In genomic region chr1:200917291-200917817, GRCh38 we compare ENCODE assay signal across 15 cellular contexts. TPM values are rescaled to one million over a fixed set of nuclear protein-coding genes. Genes with fewer than 3 reads are reported as not detected.
DNase-seq lines count a peak whose midpoint lies in the region; ATAC-seq, FAIRE-seq and TF ChIP-seq lines count a peak whose summit lies in the region.
"Had no signal": no experiment of that assay in that cellular context is flagged by ENCODE, and none has a peak within 500 bp of the region (broad histone marks: within the 10 kb centered on the region; RNA-seq: fewer than 3 reads in every experiment).

No MANE protein-coding gene starts in this region.

- no peaks in the 10 kb centered on the region for H3K9me3 ChIP-seq in BLaER1
- H3K9me3 ChIP-seq in SJCRH30 (replicated peaks) = no peaks in the 10 kb centered on the region
- H3K9me3 ChIP-seq: ovary, testis had no signal

- DNase-seq in HT-29 (ENCODE audit: low spot score) (peak; percentile 38), SJCRH30 (peak; percentile 71 to 76), left lobe of liver (ENCODE audit: low spot score) (no peak), T-helper 1 cell (no peak), D721Med (ENCODE audit: insufficient read length, low spot score) (no peak), GM19240 (ENCODE audit: insufficient read length, low spot score) (no peak), omental fat pad (ENCODE audit: low spot score) (no peak)
- DNase-seq: activated B cell treated with CpG ODN at 0.5 μM for 24 hours, C1 segment of cervical spinal cord, SHP77 treated with DMSO at 0.1 percent for 48 hours, testis had no signal

- H3K4me1 ChIP-seq in BLaER1 (peaks cover 45% of the 10 kb centered on the region), SJCRH30 (peaks cover 6% of the 10 kb centered on the region; the same call in 1 of the 2 replicates)
- H3K4me1 ChIP-seq: testis had no signal

- H3K4me2 ChIP-seq in BLaER1 = no peak overlapping the region; the same call in 1 of the 2 replicates

- ATAC-seq in left lobe of liver (peak; percentile 79), omental fat pad (ENCODE audit: low FRiP score) (no peak)

- H3K36me3 ChIP-seq in BLaER1 = no peaks in the 10 kb centered on the region
- 0 out of 2 replicates have a peak, but pooled peaks cover 2% of the 10 kb centered on the region for H3K36me3 ChIP-seq in SJCRH30
- H3K36me3 ChIP-seq: ovary had no signal

- H3K27ac ChIP-seq in BLaER1 = peak overlapping the region; percentile 79; the same call in 1 of the 2 replicates
- H3K27ac ChIP-seq in SJCRH30 = no peak overlapping the region
- H3K27ac ChIP-seq: ovary, testis had no signal

- H3K4me3 ChIP-seq in BLaER1 (no peak overlapping the region), SJCRH30 (no peak overlapping the region)
- H3K4me3 ChIP-seq: ovary had no signal

- no peaks in the 10 kb centered on the region for H4K20me1 ChIP-seq in BLaER1

- no peak for TF ChIP-seq CTCF in D721Med (IDR thresholded peaks at IDR 0.05; ENCODE audit: insufficient read depth, missing control alignments)
- no peak for TF ChIP-seq CTCF in omental fat pad (IDR thresholded peaks at IDR 0.05)

- H3K9ac ChIP-seq in BLaER1 = no peak overlapping the region

- H3K27me3 ChIP-seq in BLaER1 = no peaks in the 10 kb centered on the region
- H3K27me3 ChIP-seq in SJCRH30 = no peaks in the 10 kb centered on the region
- H3K27me3 ChIP-seq: ovary, testis had no signal

- no peak for FAIRE-seq in D721Med (lab: Jason Lieb, UNC)
- FAIRE-seq: GM19239 had no signal

RNA-seq across cellular contexts. Expression of gene INAVA, which starts 22.7 kb away (rescaled TPM):
- 108 and 119 TPM in 2 replicates for total RNA-seq in HT-29 (2014; rRNA removed; shearing (Covaris generic))
- 16.1 and 19.8 TPM in 2 replicates for total RNA-seq in SJCRH30 (2014; rRNA removed; shearing (Covaris generic))
- total RNA-seq in left lobe of liver = 0.45 TPM
- total RNA-seq in omental fat pad = under 1 TPM in 3 of 4 donors, not detected in 1; 0.09 to 0.95 (median 0.12) TPM
- total RNA-seq: activated T-helper 2 cell treated with anti-CD3 and anti-CD28 coated beads, Interferon-gamma antibody, Interleukin-2, Interleukin-4, amounts not matched to agents 10 μg/mL and 5 μg/mL and 100 μg/mL, durations not matched to agents 14 hours and 24 hours and 36 hours had no signal

RNA-seq across cellular contexts. Expression of gene GPR25, which starts 44.6 kb away (rescaled TPM):
- total RNA-seq in HT-29 (2014; rRNA removed; shearing (Covaris generic)) = not detected in 2 replicates
- total RNA-seq in SJCRH30 (2014; rRNA removed; shearing (Covaris generic)) = not detected in 2 replicates
- total RNA-seq in left lobe of liver = not detected
- total RNA-seq in omental fat pad = not detected
- total RNA-seq: activated T-helper 2 cell treated with anti-CD3 and anti-CD28 coated beads, Interferon-gamma antibody, Interleukin-2, Interleukin-4, amounts not matched to agents 10 μg/mL and 5 μg/mL and 100 μg/mL, durations not matched to agents 14 hours and 24 hours and 36 hours; ovary had no signal

Comparison
In these comparisons a context has a peak if more than half of its experiments do, and no peak if none do; other contexts are left out.
1. DNase-seq: peak in HT-29 (single experiment) and SJCRH30 (2 of 2); none in left lobe of liver (single experiment), T-helper 1 cell (0 of 5), D721Med (single experiment), GM19240 (single experiment) and omental fat pad (single experiment).